20 cellular contexts compared by ENCODE assay signal in the genomic region with DNA sequence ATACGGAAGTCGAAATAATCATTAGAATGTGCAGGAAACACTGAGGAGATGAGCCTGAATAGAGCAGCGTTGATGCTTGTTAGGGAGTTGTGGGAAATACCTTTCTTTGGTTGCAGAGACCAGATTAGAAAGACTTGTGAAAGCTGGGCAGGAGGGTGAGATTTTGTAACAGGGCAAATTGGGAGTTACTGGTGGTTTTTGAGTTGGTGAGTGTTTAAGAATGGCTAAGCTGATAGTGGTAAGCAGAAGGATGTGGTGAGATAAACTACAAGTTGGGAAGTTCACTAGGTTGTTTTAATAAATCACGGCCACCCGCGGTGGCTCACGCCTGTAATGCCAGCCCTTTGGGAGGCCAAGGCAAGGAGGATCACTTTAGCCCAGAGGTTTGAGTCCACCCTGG. TPM values are rescaled to one million over a fixed set of nuclear protein-coding genes. Genes with fewer than 3 reads are reported as not detected.
A peak's percentile ranks its signal among the peaks of the same experiment; 100 is the strongest.
DNase-seq lines count a peak whose midpoint lies in the region; ATAC-seq and TF ChIP-seq lines count a peak whose summit lies in the region.
"Had no signal": no experiment of that assay in that cellular context is flagged by ENCODE, and none has a peak within 500 bp of the region (broad histone marks: within the 10 kb centered on the region; RNA-seq: fewer than 3 reads in every experiment).

No MANE protein-coding gene starts in this region.

- H3K9me3 Mint-ChIP-seq in activated T-cell treated with anti-CD3 and anti-CD28 coated beads, Interleukin-2, amount 50 U/mL, for 72 hours, result no peaks in the 10 kb centered on the region
- H3K9me3 Mint-ChIP-seq in activated CD4-positive, alpha-beta memory T cell treated with anti-CD3 and anti-CD28 coated beads, Interleukin-2, amount 10 ng/mL, durations not matched to agents 7 days and 5 days, result no peaks in the 10 kb centered on the region
- H3K9me3 Mint-ChIP-seq in natural killer cell, result no peaks in the 10 kb centered on the region
- H3K9me3 Mint-ChIP-seq: activated B cell treated with CpG ODN at 0.5 μM for 24 hours; activated T-cell treated with anti-CD3 and anti-CD28 coated beads, Interleukin-2, amount 50 U/mL, for 4 hours had no signal

- peak overlapping the region; percentile 15 for H3K27ac Mint-ChIP-seq in activated T-cell treated with anti-CD3 and anti-CD28 coated beads, Interleukin-2, amount 50 U/mL, for 72 hours
- H3K27ac Mint-ChIP-seq in activated CD4-positive, alpha-beta memory T cell treated with anti-CD3 and anti-CD28 coated beads, Interleukin-2, amount 10 ng/mL, durations not matched to agents 7 days and 5 days, result peak overlapping the region; percentile 5
- H3K27ac Mint-ChIP-seq in natural killer cell, result peak overlapping the region in 1 of 2 donors; percentile 5
- H3K27ac Mint-ChIP-seq: activated B cell treated with CpG ODN at 0.5 μM for 24 hours had no signal

- CTCF ChIA-PET in activated CD4-positive, alpha-beta memory T cell treated with anti-CD3 and anti-CD28 coated beads, Interleukin-2, amount 10 ng/mL, durations not matched to agents 7 days and 5 days (lab: Charles Lee), result interaction anchor here (1.2 to 5.8 kb wide), 6 partner anchors 10 to 113 kb away, joined by 3 to 74 read pairs (median 12); a partner anchor contains a TSS

- no peaks in the 10 kb centered on the region for H3K27me3 Mint-ChIP-seq in activated T-cell treated with anti-CD3 and anti-CD28 coated beads, Interleukin-2, amount 50 U/mL, for 72 hours (ENCODE audit: low read depth)
- H3K27me3 Mint-ChIP-seq in activated CD4-positive, alpha-beta memory T cell treated with anti-CD3 and anti-CD28 coated beads, Interleukin-2, amount 10 ng/mL, durations not matched to agents 7 days and 5 days, result no peaks in the 10 kb centered on the region
- H3K27me3 Mint-ChIP-seq in natural killer cell (ENCODE audit: low read depth in 2 of 2), result no peaks in the 10 kb centered on the region
- H3K27me3 Mint-ChIP-seq: activated B cell treated with CpG ODN at 0.5 μM for 24 hours had no signal

- intact Hi-C loops in natural killer cell (cut with micrococcal nuclease), result loop anchor here (5.0 kb wide), 1 partner anchor 75 kb away; a partner anchor contains a TSS

- no peak overlapping the region for H3K4me3 Mint-ChIP-seq in activated T-cell treated with anti-CD3 and anti-CD28 coated beads, Interleukin-2, amount 50 U/mL, for 72 hours
- no peak overlapping the region for H3K4me3 Mint-ChIP-seq in activated CD4-positive, alpha-beta memory T cell treated with anti-CD3 and anti-CD28 coated beads, Interleukin-2, amount 10 ng/mL, durations not matched to agents 7 days and 5 days
- H3K4me3 Mint-ChIP-seq in natural killer cell, result no peak overlapping the region
- H3K4me3 Mint-ChIP-seq: activated B cell treated with CpG ODN at 0.5 μM for 24 hours; activated T-cell treated with anti-CD3 and anti-CD28 coated beads, Interleukin-2, amount 50 U/mL, for 4 hours had no signal

- H3K4me1 Mint-ChIP-seq in activated T-cell treated with anti-CD3 and anti-CD28 coated beads, Interleukin-2, amount 50 U/mL, for 72 hours (ENCODE audit: low read depth), result peaks cover 19% of the 10 kb centered on the region
- H3K4me1 Mint-ChIP-seq in activated CD4-positive, alpha-beta memory T cell treated with anti-CD3 and anti-CD28 coated beads, Interleukin-2, amount 10 ng/mL, durations not matched to agents 7 days and 5 days, result peaks cover 28% of the 10 kb centered on the region
- H3K4me1 Mint-ChIP-seq in natural killer cell, result peaks cover 13 to 20% of the 10 kb centered on the region in 2 donors

- POLR2A ChIA-PET in activated CD4-positive, alpha-beta memory T cell treated with anti-CD3 and anti-CD28 coated beads, Interleukin-2, amount 10 ng/mL, durations not matched to agents 7 days and 5 days (lab: Charles Lee), result interaction anchor here (1.0 to 3.2 kb wide), 5 partner anchors 16 to 76 kb away, joined by 3 to 25 read pairs (median 4); a partner anchor contains a TSS

- no peak for ATAC-seq in activated T-cell treated with anti-CD3 and anti-CD28 coated beads, Interleukin-2, amount 50 U/mL, for 72 hours (replicated peaks in 1 of 2)
- ATAC-seq in natural killer cell (peak; percentile 54 to 89 (median 60)), HG03025 (IDR thresholded peaks at IDR 0.05; ENCODE audit: low FRiP score, unreplicated experiment) (no peak), HG03432 (IDR thresholded peaks at IDR 0.05; ENCODE audit: unreplicated experiment) (no peak)
- ATAC-seq: activated T-cell treated with anti-CD3 and anti-CD28 coated beads, Interleukin-2, amount 50 U/mL, for 4 hours; body of pancreas; left ventricle myocardium superior; PC-3 had no signal

- no peak for DNase-seq in activated T-cell treated with anti-CD3 and anti-CD28 coated beads, Interleukin-2, amount 50 U/mL, for 72 hours
- DNase-seq in activated T-cell treated with anti-CD3 and anti-CD28 coated beads, Interleukin-2, amount 50 U/mL, for 48 hours, result no peak
- DNase-seq in NCI-H226, result peak; percentile 59
- no peak for DNase-seq in activated CD4-positive, alpha-beta memory T cell treated with anti-CD3 and anti-CD28 coated beads, Interleukin-2, amount 10 ng/mL, durations not matched to agents 7 days and 5 days
- no peak for DNase-seq in natural killer cell
- no peak for DNase-seq in NCI-H526 treated with DMSO at 0.1 percent for 48 hours (lab: John Stamatoyannopoulos, UW)
- DNase-seq: ACHN; activated B cell treated with CpG ODN at 0.5 μM for 24 hours; activated T-cell treated with anti-CD3 and anti-CD28 coated beads, Interleukin-2, amount 50 U/mL, for 4 hours; body of pancreas; HCEC 1CT; hypothalamus; left ventricle myocardium superior; NCI-H1092 treated with DMSO at 0.1 percent for 48 hours; NCI-H2029 treated with DMSO at 0.1 percent for 48 hours; PC-3; Right ventricle myocardium superior; stimulated activated naive CD4-positive, alpha-beta T cell treated with Interleukin-2 at 50 U/mL for 16 hours had no signal

- H3K36me3 Mint-ChIP-seq in activated T-cell treated with anti-CD3 and anti-CD28 coated beads, Interleukin-2, amount 50 U/mL, for 72 hours (ENCODE audit: insufficient read depth in 2 of 2), result peaks cover 2 to 22% of the 10 kb centered on the region in 2 donors
- peaks cover 45% of the 10 kb centered on the region for H3K36me3 Mint-ChIP-seq in activated CD4-positive, alpha-beta memory T cell treated with anti-CD3 and anti-CD28 coated beads, Interleukin-2, amount 10 ng/mL, durations not matched to agents 7 days and 5 days (ENCODE audit: low read depth)
- H3K36me3 Mint-ChIP-seq in natural killer cell, result peaks cover 13% of the 10 kb centered on the region

- TF ChIP-seq CTCF in natural killer cell (IDR thresholded peaks at IDR 0.05), result no peak

RNA-seq across cellular contexts. Expression of a gene that starts 34.4 kb away (rescaled TPM):
- 1 to 10 TPM; 4.7 to 5.2 TPM for total RNA-seq in activated T-cell treated with anti-CD3 and anti-CD28 coated beads, Interleukin-2, amount 50 U/mL, for 72 hours
- total RNA-seq in activated CD4-positive, alpha-beta memory T cell treated with anti-CD3 and anti-CD28 coated beads, Interleukin-2, amount 10 ng/mL, durations not matched to agents 7 days and 5 days, result 1 to 10 TPM; 6.5 to 6.6 TPM
- total RNA-seq in natural killer cell, result 1 to 10 TPM in 1 of 3 donors, under 1 TPM in 2; 0.11 to 2.0 (median 0.19) TPM

RNA-seq across cellular contexts. Expression of a gene that starts 51.8 kb away (rescaled TPM):
- total RNA-seq in activated T-cell treated with anti-CD3 and anti-CD28 coated beads, Interleukin-2, amount 50 U/mL, for 72 hours, result 10 to 100 TPM; 32.5 to 38.9 TPM
- 10 to 100 TPM; 33.5 to 35.1 TPM for total RNA-seq in activated CD4-positive, alpha-beta memory T cell treated with anti-CD3 and anti-CD28 coated beads, Interleukin-2, amount 10 ng/mL, durations not matched to agents 7 days and 5 days
- 10 to 100 TPM; 18.0 to 21.8 (median 18.1) TPM for total RNA-seq in natural killer cell

RNA-seq across cellular contexts. Expression of a gene that starts 58.2 kb away (rescaled TPM):
- not detected for total RNA-seq in activated T-cell treated with anti-CD3 and anti-CD28 coated beads, Interleukin-2, amount 50 U/mL, for 72 hours
- total RNA-seq in activated CD4-positive, alpha-beta memory T cell treated with anti-CD3 and anti-CD28 coated beads, Interleukin-2, amount 10 ng/mL, durations not matched to agents 7 days and 5 days, result not detected
- total RNA-seq in natural killer cell, result not detected
- total RNA-seq: activated B cell treated with CpG ODN at 0.5 μM for 24 hours; activated T-cell treated with anti-CD3 and anti-CD28 coated beads, Interleukin-2, amount 50 U/mL, for 4 hours had no signal

Comparison
In these comparisons a context has a peak if more than half of its experiments do, and no peak if none do; other contexts are left out.
1. ATAC-seq: peak in natural killer cell (3 of 3); none in activated T-cell treated with anti-CD3 and anti-CD28 coated beads, Interleukin-2, amount 50 U/mL, for 72 hours (0 of 2), HG03025 (single experiment) and HG03432 (single experiment).